In genomic region chr11:95559899-95560298, GRCh38 we compare ENCODE assay signal across 13 cellular contexts.
"Had no signal": no experiment of that assay in that cellular context is flagged by ENCODE, and none has a peak within 500 bp of the region (broad histone marks: within the 10 kb centered on the region; RNA-seq: fewer than 3 reads in every experiment).

No MANE protein-coding gene starts in this region.

- H3K4me3 ChIP-seq: colonic mucosa, gastrocnemius medialis, lung, SJSA1 had no signal

- H3K4me3 Mint-ChIP-seq: activated CD4-positive, alpha-beta memory T cell treated with anti-CD3 and anti-CD28 coated beads for 36 hours; naive B cell had no signal

- H3K9me3 ChIP-seq: colonic mucosa, gastrocnemius medialis, neutrophil, SJSA1 had no signal

- H3K27me3 ChIP-seq: colonic mucosa, gastrocnemius medialis, neutrophil, SJSA1 had no signal

- H3K27ac Mint-ChIP-seq: activated CD4-positive, alpha-beta memory T cell treated with anti-CD3 and anti-CD28 coated beads for 36 hours; naive B cell; progenitor cell of endocrine pancreas had no signal

- DNase-seq: activated CD4-positive, alpha-beta memory T cell treated with anti-CD3 and anti-CD28 coated beads for 36 hours; activated CD4-positive, alpha-beta T cell treated with anti-CD3 and anti-CD28 coated beads for 1 hour; activated gamma-delta T cell treated with Interleukin-2 at 50 U/mL for 16 hours; activated T-cell treated with anti-CD3 and anti-CD28 coated beads, Interleukin-2, amount 50 U/mL, for 48 hours; colonic mucosa; effector CD4-positive, alpha-beta T cell; gastrocnemius medialis; naive B cell; stimulated activated naive CD4-positive, alpha-beta T cell had no signal

- H3K36me3 ChIP-seq: colonic mucosa, gastrocnemius medialis, neutrophil, SJSA1 had no signal

- H3K9me3 Mint-ChIP-seq: activated CD4-positive, alpha-beta memory T cell treated with anti-CD3 and anti-CD28 coated beads for 36 hours; naive B cell had no signal

- H3K27ac ChIP-seq: colonic mucosa, gastrocnemius medialis, neutrophil, SJSA1 had no signal

- H3K4me1 ChIP-seq: colonic mucosa, gastrocnemius medialis had no signal

- H3K27me3 Mint-ChIP-seq: activated CD4-positive, alpha-beta memory T cell treated with anti-CD3 and anti-CD28 coated beads for 36 hours had no signal

- H3K36me3 Mint-ChIP-seq: activated CD4-positive, alpha-beta memory T cell treated with anti-CD3 and anti-CD28 coated beads for 36 hours; naive B cell had no signal
